In genomic region chr4:62006108-62006507, GRCh38 we compare ENCODE assay signal across 24 cellular contexts.
"Had no signal": no experiment of that assay in that cellular context is flagged by ENCODE, and none has a peak within 500 bp of the region (broad histone marks: within the 10 kb centered on the region; RNA-seq: fewer than 3 reads in every experiment).

No MANE protein-coding gene starts in this region.

- H3K4me1 ChIP-seq: left ventricle myocardium inferior, right atrium auricular region, right lobe of liver, stomach, testis, thyroid gland, transverse colon, upper lobe of left lung, vagina had no signal

- H2AFZ ChIP-seq: hepatocyte had no signal

- H3K27me3 ChIP-seq: hepatocyte, ovary, right atrium auricular region, right lobe of liver, stomach, testis, thyroid gland, transverse colon, upper lobe of left lung, vagina had no signal

- H3K27me3 Mint-ChIP-seq: naive thymus-derived CD4-positive, alpha-beta T cell; natural killer cell treated with Interleukin-12 subunit alpha and Interleukin-12 subunit beta and Interleukin-15 and Interleukin-18, amount 100 ng/mL, for 72 hours; progenitor cell of endocrine pancreas; stimulated activated naive B cell treated with anti-CD40 and anti-IgM and Interleukin-4, amounts not matched to agents 10 μg/mL and 1 μg/mL and 100 μg/mL, for 72 hours had no signal

- H3K4me2 ChIP-seq: hepatocyte had no signal

- H3K36me3 ChIP-seq: left ventricle myocardium inferior, ovary, right atrium auricular region, right lobe of liver, stomach, thyroid gland, transverse colon, upper lobe of left lung, vagina had no signal

- H3K9me3 ChIP-seq: left ventricle myocardium inferior, mucosa of descending colon, ovary, right atrium auricular region, right lobe of liver, stomach, testis, thyroid gland, transverse colon, upper lobe of left lung, vagina had no signal

- H3K27ac ChIP-seq: hepatocyte, left ventricle myocardium inferior, ovary, right atrium auricular region, right lobe of liver, stomach, testis, thyroid gland, transverse colon, upper lobe of left lung, vagina had no signal

- H3K36me3 Mint-ChIP-seq: immature natural killer cell; naive thymus-derived CD4-positive, alpha-beta T cell; natural killer cell treated with Interleukin-12 subunit alpha and Interleukin-12 subunit beta and Interleukin-15 and Interleukin-18, amount 100 ng/mL, for 72 hours; stimulated activated naive B cell treated with anti-CD40 and anti-IgM and Interleukin-4, amounts not matched to agents 10 μg/mL and 1 μg/mL and 100 μg/mL, for 72 hours had no signal

- H3K4me3 Mint-ChIP-seq: immature natural killer cell; naive thymus-derived CD4-positive, alpha-beta T cell; natural killer cell treated with Interleukin-12 subunit alpha and Interleukin-12 subunit beta and Interleukin-15 and Interleukin-18, amount 100 ng/mL, for 72 hours; stimulated activated naive B cell treated with anti-CD40 and anti-IgM and Interleukin-4, amounts not matched to agents 10 μg/mL and 1 μg/mL and 100 μg/mL, for 72 hours had no signal

- ATAC-seq: mucosa of descending colon; naive thymus-derived CD4-positive, alpha-beta T cell; natural killer cell treated with Interleukin-12 subunit alpha and Interleukin-12 subunit beta and Interleukin-15 and Interleukin-18, amount 100 ng/mL, for 72 hours; right lobe of liver; stimulated activated naive B cell treated with anti-CD40 and anti-IgM and Interleukin-4, amounts not matched to agents 10 μg/mL and 1 μg/mL and 100 μg/mL, for 72 hours; stimulated activated naive CD8-positive, alpha-beta T cell treated with anti-CD3 and anti-CD28 coated beads, Interleukin-15, Interleukin-2, amounts not matched to agents 100 U/mL and 50 U/mL, for 24 hours had no signal

- H3K4me1 Mint-ChIP-seq: immature natural killer cell; naive thymus-derived CD4-positive, alpha-beta T cell; stimulated activated naive B cell treated with anti-CD40 and anti-IgM and Interleukin-4, amounts not matched to agents 10 μg/mL and 1 μg/mL and 100 μg/mL, for 72 hours had no signal

- H3K79me2 ChIP-seq: hepatocyte had no signal

- H3K4me3 ChIP-seq: hepatocyte, left ventricle myocardium inferior, lung, mucosa of descending colon, ovary, right atrium auricular region, right lobe of liver, stomach, testis, thyroid gland, transverse colon, upper lobe of left lung, vagina had no signal

- DNase-seq: immature natural killer cell; left ventricle myocardium inferior; midbrain; mucosa of descending colon; naive thymus-derived CD4-positive, alpha-beta T cell; ovary; right lobe of liver; stimulated activated CD4-positive, alpha-beta T cell treated with anti-CD3 and anti-CD28 coated beads, Interleukin-12 subunit alpha, Interleukin-12 subunit beta, amount 100 ng/mL, for 4 hours; stimulated activated CD4-positive, alpha-beta T cell treated with anti-CD3 and anti-CD28 coated beads, Interleukin-15, amount 100 ng/mL, for 24 hours; stimulated activated CD4-positive, alpha-beta T cell treated with anti-CD3 and anti-CD28 coated beads, Interleukin-2, amount 100 ng/mL, for 24 hours; stimulated activated CD4-positive, alpha-beta T cell treated with anti-CD3 and anti-CD28 coated beads, Interleukin-4, amount 100 ng/mL, for 1 hour; stimulated activated naive B cell treated with anti-CD40 and anti-IgM and Interleukin-4, amounts not matched to agents 10 μg/mL and 1 μg/mL and 100 μg/mL, for 72 hours; stimulated activated naive CD8-positive, alpha-beta T cell treated with anti-CD3 and anti-CD28 coated beads, Interleukin-15, Interleukin-2, amounts not matched to agents 100 U/mL and 50 U/mL, for 24 hours; stomach; testis; thyroid gland; transverse colon had no signal

- H3K27ac Mint-ChIP-seq: immature natural killer cell; naive thymus-derived CD4-positive, alpha-beta T cell; natural killer cell treated with Interleukin-12 subunit alpha and Interleukin-12 subunit beta and Interleukin-15 and Interleukin-18, amount 100 ng/mL, for 72 hours; progenitor cell of endocrine pancreas; stimulated activated naive B cell treated with anti-CD40 and anti-IgM and Interleukin-4, amounts not matched to agents 10 μg/mL and 1 μg/mL and 100 μg/mL, for 72 hours had no signal
